15 cellular contexts compared by ENCODE assay signal in genomic region chr6:169620171-169621125, GRCh38.
DNase-seq lines count a peak whose midpoint lies in the region; ATAC-seq and TF ChIP-seq lines count a peak whose summit lies in the region.
"Had no signal": no experiment of that assay in that cellular context is flagged by ENCODE, and none has a peak within 500 bp of the region (broad histone marks: within the 10 kb centered on the region; RNA-seq: fewer than 3 reads in every experiment).

No MANE protein-coding gene starts in this region.

- no peaks in the 10 kb centered on the region for H3K9me3 ChIP-seq in skeletal muscle satellite cell (replicated peaks; ENCODE audit: low read length)
- H3K9me3 ChIP-seq: thoracic aorta had no signal

- peak; percentile 13 for DNase-seq in HS-5 (ENCODE audit: low read depth)
- DNase-seq in astrocyte of the spinal cord (ENCODE audit: low read depth, low spot score): peak; percentile 53
- DNase-seq in glomerular visceral epithelial cell (ENCODE audit: extremely low spot score): peak; percentile 29
- no peak for DNase-seq in cerebellum (ENCODE audit: low spot score)
- no peak for DNase-seq in NCI-H2171 (lab: John Stamatoyannopoulos, UW)
- no peak for DNase-seq in AML-193 (lab: John Stamatoyannopoulos, UW)
- DNase-seq: hypothalamus, Karpas-422, NCI-H2029 treated with DMSO at 0.1 percent for 48 hours, right cardiac atrium, T-helper 9 cell had no signal

- TF ChIP-seq CTCF in astrocyte of the spinal cord (IDR thresholded peaks at IDR 0.05; ENCODE audit: low read depth, low read length): no peak

- H3K4me3 ChIP-seq in astrocyte of the spinal cord (ENCODE audit: low read depth, low read length) (no peak overlapping the region), skeletal muscle satellite cell (ENCODE audit: low read length) (peak overlapping the region; percentile 18)
- H3K4me3 ChIP-seq: GM12878, thoracic aorta had no signal

- H3K4me2 ChIP-seq in skeletal muscle satellite cell (ENCODE audit: low read length): peak overlapping the region; percentile 52

- H3K4me1 ChIP-seq in skeletal muscle satellite cell (ENCODE audit: control insufficient read depth, insufficient read depth, low read length): peaks cover 32% of the 10 kb centered on the region

- in situ Hi-C loops in astrocyte of the spinal cord (cut with HindIII; ENCODE audit: low sequenced_read_pairs): no loop called here

- no peak overlapping the region for H3K9ac ChIP-seq in skeletal muscle satellite cell (ENCODE audit: low read depth, low read length)

- no peak for ATAC-seq in HG02884 (IDR thresholded peaks at IDR 0.05; ENCODE audit: unreplicated experiment)
- ATAC-seq: GM12878, right cardiac atrium had no signal

- H3K36me3 ChIP-seq in skeletal muscle satellite cell (ENCODE audit: insufficient read depth, low read length): no peaks in the 10 kb centered on the region
- H3K36me3 ChIP-seq: thoracic aorta had no signal

- no peaks in the 10 kb centered on the region for H3K27me3 ChIP-seq in skeletal muscle satellite cell (ENCODE audit: control insufficient read depth, insufficient read depth, low read length)

Comparison
In these comparisons a context has a peak if more than half of its experiments do, and no peak if none do; other contexts are left out.
1. DNase-seq: peak in HS-5 (single experiment), astrocyte of the spinal cord (single experiment) and glomerular visceral epithelial cell (single experiment); none in cerebellum (single experiment), NCI-H2171 (single experiment) and AML-193 (0 of 2).